8 cellular contexts compared by ENCODE assay signal in genomic region chr3:152243729-152244151, GRCh38. TPM values are rescaled to one million over a fixed set of nuclear protein-coding genes. Genes with fewer than 3 reads are reported as not detected.
DNase-seq lines count a peak whose midpoint lies in the region; ATAC-seq, FAIRE-seq and TF ChIP-seq lines count a peak whose summit lies in the region.
"Not testable (repeated sequence)": the region's sequence is repeated elsewhere in the genome, so short reads cannot be mapped to it uniquely, and the experiment has no call there.

No MANE protein-coding gene starts in this region.

- H3K27ac Mint-ChIP-seq in CD4-positive, alpha-beta memory T cell = peak overlapping the region; percentile 82 to 97 (median 92)
- H3K27ac Mint-ChIP-seq in stimulated activated memory B cell treated with anti-CD40 and anti-IgM and Interleukin-4, amounts not matched to agents 10 μg/mL and 1 μg/mL and 100 μg/mL, for 72 hours = peak overlapping the region; percentile 72

- WGBS in HepG2 (ENCODE audit: low lambda C conversion rate) = 80% methylated on average over 10 of the region's 10 CpGs

- CTCF ChIA-PET in CD4-positive, alpha-beta memory T cell (lab: Charles Lee; ENCODE audit: partially characterized antibody) = interaction anchor here (1.0 to 5.5 kb wide), 10 partner anchors 9 to 203 kb away, joined by 4 to 49 read pairs (median 7); partner anchors contain the start of gene MBNL1
- CTCF ChIA-PET in HepG2 (lab: Yijun Ruan, JAX; ENCODE audit: low intra/inter-chr PET ratio, low total read pairs) = not testable (repeated sequence)

- POLR2A ChIA-PET in CD4-positive, alpha-beta memory T cell (lab: Charles Lee; ENCODE audit: partially characterized antibody) = interaction anchor here (0.8 to 12.0 kb wide), 24 partner anchors 10 to 200 kb away, joined by 3 to 414 read pairs (median 8); partner anchors contain the start of gene MBNL1
- POLR2A ChIA-PET in HepG2 (lab: Yijun Ruan, JAX) = interaction anchor here (0.8 kb wide), 1 partner anchor 25 kb away, joined by 4 read pairs; the partner anchor contains the start of gene MBNL1

- TF ChIP-seq EP300 in HepG2 (IDR thresholded peaks at IDR 0.05; ENCODE audit: low read depth in 2 of 2, low read length in 2 of 2); HepG2 (CRISPR knock-in tag; IDR thresholded peaks at IDR 0.05; ENCODE audit: borderline replicate concordance): not testable (repeated sequence)

- peaks cover 4 to 12% of the 10 kb centered on the region in 2 donors for H3K36me3 Mint-ChIP-seq in CD4-positive, alpha-beta memory T cell
- H3K36me3 Mint-ChIP-seq in stimulated activated memory B cell treated with anti-CD40 and anti-IgM and Interleukin-4, amounts not matched to agents 10 μg/mL and 1 μg/mL and 100 μg/mL, for 72 hours = not testable (repeated sequence)

- H3K4me1 Mint-ChIP-seq in CD4-positive, alpha-beta memory T cell = peaks cover 34 to 72% (median 40%) of the 10 kb centered on the region in 4 donors
- H3K4me1 Mint-ChIP-seq in stimulated activated memory B cell treated with anti-CD40 and anti-IgM and Interleukin-4, amounts not matched to agents 10 μg/mL and 1 μg/mL and 100 μg/mL, for 72 hours = peaks cover 46% of the 10 kb centered on the region

- not testable (repeated sequence) for H4K20me1 ChIP-seq in HepG2 (ENCODE audit: insufficient read depth, low read length)

- peak overlapping the region; percentile 69 for H3K27ac ChIP-seq in CD4-positive, alpha-beta memory T cell (ENCODE audit: low read depth, low read length)
- peak overlapping the region; percentile 69 for H3K27ac ChIP-seq in HepG2 (ENCODE audit: extremely low read length, insufficient read depth, low read length)

- not testable (repeated sequence) for TF ChIP-seq RAD21 in HepG2 (CRISPR knock-in tag; IDR thresholded peaks at IDR 0.05)

- TF ChIP-seq CTCF in HepG2 (CRISPR knock-in tag; IDR thresholded peaks at IDR 0.05) = not testable (repeated sequence)

- peak in 4 of 5 donors; percentile 31 to 46 (median 44) for DNase-seq in CD4-positive, alpha-beta memory T cell
- peak; percentile 24 for DNase-seq in UCSD-AML1 (lab: John Stamatoyannopoulos, UW; ENCODE audit: unreplicated experiment)
- DNase-seq in activated effector memory CD4-positive, alpha-beta T cell treated with anti-CD3 and anti-CD28 coated beads, Interleukin-2, amount 50 U/mL, for 16 hours = peak; percentile 71
- not testable (repeated sequence) for DNase-seq in HepG2 (ENCODE audit: low spot score)

- not testable (repeated sequence) for TF ChIP-seq POLR2A in HepG2 (IDR thresholded peaks at IDR 0.05; ENCODE audit: insufficient read depth in 1 of 2, low read depth in 2 of 2, low read length in 2 of 2)

- not testable (repeated sequence) for H2AFZ ChIP-seq in HepG2 (ENCODE audit: low read length)

- H3K79me2 ChIP-seq in HepG2 (ENCODE audit: insufficient read depth, low read length) = not testable (repeated sequence)

- not testable (repeated sequence) for H3K9ac ChIP-seq in HepG2 (ENCODE audit: insufficient read depth, low read depth, low read length)

- peak overlapping the region; percentile 56 to 82 for H3K4me3 ChIP-seq in CD4-positive, alpha-beta memory T cell (ENCODE audit: low read length in 2 of 2)
- H3K4me3 ChIP-seq in HepG2 (replicated peaks in 1 of 3; ENCODE audit: insufficient read depth in 1 of 3, low read depth in 2 of 3, low read length in 3 of 3) = 0 out of 6 replicates have a peak overlapping the region, but pooled peaks of 1 of the 3 experiments have one; percentile 19

- not testable (repeated sequence) for H3K9me3 Mint-ChIP-seq in CD4-positive, alpha-beta memory T cell; stimulated activated memory B cell treated with anti-CD40 and anti-IgM and Interleukin-4, amounts not matched to agents 10 μg/mL and 1 μg/mL and 100 μg/mL, for 72 hours

- not testable (repeated sequence) for FAIRE-seq in HepG2 (lab: Jason Lieb, UNC)

- H3K27me3 Mint-ChIP-seq in CD4-positive, alpha-beta memory T cell; stimulated activated memory B cell treated with anti-CD40 and anti-IgM and Interleukin-4, amounts not matched to agents 10 μg/mL and 1 μg/mL and 100 μg/mL, for 72 hours: not testable (repeated sequence)

- in situ Hi-C loops in HepG2 (cut with HindIII; ENCODE audit: extremely low pct_ligation_motif_present, low pct_unique_long_range_greater_than_20kb) = not testable (repeated sequence)

- not testable (repeated sequence) for H3K9me3 ChIP-seq in CD4-positive, alpha-beta memory T cell (ENCODE audit: control insufficient read depth in 1 of 2, low read length in 2 of 2); HepG2 (ENCODE audit: low read length)

- peak; percentile 28 for ATAC-seq in GM19328 (IDR thresholded peaks at IDR 0.05; ENCODE audit: unreplicated experiment)
- ATAC-seq in HG02642 (IDR thresholded peaks at IDR 0.05; ENCODE audit: poor library complexity, unreplicated experiment) = peak; percentile 28
- ATAC-seq in HG03354 (IDR thresholded peaks at IDR 0.05; ENCODE audit: poor library complexity, severe bottlenecking, unreplicated experiment) = peak; percentile 30
- not testable (repeated sequence) for ATAC-seq in HepG2
- ATAC-seq in stimulated activated memory B cell treated with anti-CD40 and anti-IgM and Interleukin-4, amounts not matched to agents 10 μg/mL and 1 μg/mL and 100 μg/mL, for 72 hours = peak; percentile 24

- H3K4me1 ChIP-seq in CD4-positive, alpha-beta memory T cell (ENCODE audit: insufficient read depth, low read length) = peaks cover 60% of the 10 kb centered on the region
- H3K4me1 ChIP-seq in HepG2 (ENCODE audit: insufficient read depth, low read length) = peaks cover 22% of the 10 kb centered on the region

- peak overlapping the region; percentile 91 to 98 (median 94) for H3K4me3 Mint-ChIP-seq in CD4-positive, alpha-beta memory T cell
- peak overlapping the region; percentile 93 for H3K4me3 Mint-ChIP-seq in stimulated activated memory B cell treated with anti-CD40 and anti-IgM and Interleukin-4, amounts not matched to agents 10 μg/mL and 1 μg/mL and 100 μg/mL, for 72 hours

- intact Hi-C loops in CD4-positive, alpha-beta memory T cell (cut with micrococcal nuclease) = loop anchor here (1.0 to 2.0 kb wide), 5 partner anchors 10 to 59 kb away; partner anchors contain the start of gene MBNL1
- intact Hi-C loops in HepG2 (cut with micrococcal nuclease; ENCODE audit: unreplicated experiment) = not testable (repeated sequence)

- not testable (repeated sequence) for H3K36me3 ChIP-seq in CD4-positive, alpha-beta memory T cell (ENCODE audit: insufficient read depth, low read length); HepG2 (replicated peaks in 1 of 2; ENCODE audit: control insufficient read depth in 1 of 2, insufficient read depth in 2 of 2, low read length in 2 of 2)

- BruUV-seq in HepG2 (replicated peaks; lab: Mats Ljungman, UMichigan) = not testable (repeated sequence)

- peak overlapping the region; percentile 72 for H3K4me2 ChIP-seq in HepG2 (ENCODE audit: low read depth, low read length)

- not testable (repeated sequence) for H3K27me3 ChIP-seq in CD4-positive, alpha-beta memory T cell (ENCODE audit: insufficient read depth, low read length); HepG2 (ENCODE audit: control insufficient read depth in 1 of 2, insufficient read depth in 2 of 2, low read length in 2 of 2)

RNA-seq across cellular contexts. Expression of gene MBNL1, which starts 25.0 kb away (rescaled TPM):
- total RNA-seq in CD4-positive, alpha-beta memory T cell = 100 to 1,000 TPM; 420 to 430 TPM
- polyA plus RNA-seq in CD4-positive, alpha-beta memory T cell = 100 to 1,000 TPM; 289 to 302 TPM
- 55.4 TPM in 2 replicates for total RNA-seq in HepG2 (2016; rRNA removed; fragmentation: Illumina TruSeq; extraction: Trizol)
- total RNA-seq in HepG2 (2016; cell fraction: cytosol; rRNA removed; fragmentation: Illumina TruSeq; extraction: Trizol; ENCODE audit: low read depth) = 8.2 and 11.3 TPM in 2 replicates
- total RNA-seq in HepG2 (2016; cell fraction: insoluble cytoplasmic fraction; rRNA removed; fragmentation: Illumina TruSeq; extraction: Trizol) = 50.3 and 56.4 TPM in 2 replicates
- total RNA-seq in HepG2 (2016; cell fraction: membrane; rRNA removed; fragmentation: Illumina TruSeq; extraction: Trizol) = 19.1 and 21.6 TPM in 2 replicates
- 106 and 117 TPM in 2 replicates for total RNA-seq in HepG2 (2016; cell fraction: nucleus; rRNA removed; fragmentation: Illumina TruSeq; extraction: Trizol)
- polyA plus RNA-seq in HepG2 (2011; rRNA removed) = 19.3 and 27.1 TPM in 2 replicates
- 23.1 and 24.2 TPM in 2 replicates for polyA plus RNA-seq in HepG2 (2011; cell fraction: cytosol; rRNA removed)
- 28.6 and 31.4 TPM in 2 replicates for polyA plus RNA-seq in HepG2 (2011; cell fraction: nucleus; rRNA removed)
- polyA plus RNA-seq in HepG2 (2012) = 16.4 and 17.7 TPM in 2 replicates
- polyA plus RNA-seq in HepG2 (2016; cell fraction: cytosol; fragmentation: Illumina TruSeq; extraction: Trizol; ENCODE audit: low read depth) = 1.4 and 1.5 TPM in 2 replicates
- 35.7 and 36.6 TPM in 2 replicates for polyA plus RNA-seq in HepG2 (2016; cell fraction: insoluble cytoplasmic fraction; fragmentation: Illumina TruSeq; extraction: Trizol; ENCODE audit: low read depth)
- polyA plus RNA-seq in HepG2 (2016; cell fraction: membrane; fragmentation: Illumina TruSeq; extraction: Trizol; ENCODE audit: low read depth) = 6.8 TPM in 2 replicates
- 41.8 and 44.0 TPM in 2 replicates for polyA plus RNA-seq in HepG2 (2016; cell fraction: nucleus; fragmentation: Illumina TruSeq; extraction: Trizol; ENCODE audit: insufficient read depth, low read depth)
- 130 and 203 TPM in 2 replicates for polyA minus RNA-seq in HepG2 (2011; rRNA and poly(A)+ RNA removed; ENCODE audit: low replicate concordance)
- 59.9 and 63.4 TPM in 2 replicates for polyA minus RNA-seq in HepG2 (2011; cell fraction: cytosol; rRNA and poly(A)+ RNA removed)
- polyA minus RNA-seq in HepG2 (2011; cell fraction: nucleus; rRNA and poly(A)+ RNA removed) = 167 and 169 TPM in 2 replicates
